In the genomic region with DNA sequence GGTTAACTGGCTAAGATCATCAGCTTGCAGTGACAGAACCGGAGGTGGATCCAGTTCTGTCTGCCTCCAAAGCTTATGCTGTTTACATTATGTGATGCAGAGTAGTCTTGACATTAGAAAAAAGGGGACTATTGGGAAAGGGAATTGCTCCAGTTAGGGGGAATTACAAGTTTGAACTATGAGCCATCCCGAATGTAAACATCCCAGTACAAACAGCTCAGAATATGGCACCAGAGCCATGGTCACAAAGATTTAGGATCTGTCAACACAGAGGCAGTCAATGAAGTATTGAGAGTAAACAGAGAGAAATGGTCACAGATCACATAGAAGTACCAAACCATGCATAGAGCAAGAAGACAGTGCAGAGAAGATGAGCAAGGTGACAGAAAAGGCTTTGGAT, we compare ENCODE assay signal across 1 cellular context.
A peak's percentile ranks its signal among the peaks of the same experiment; 100 is the strongest.
TF ChIP-seq lines count a peak whose summit lies in the region.

No MANE protein-coding gene starts in this region.

TF ChIP-seq in HepG2, 621 proteins besides CTCF, POLR2A, EP300 and RAD21 (continued from another document and continues in another):
- TF ChIP-seq, protein P1, sequence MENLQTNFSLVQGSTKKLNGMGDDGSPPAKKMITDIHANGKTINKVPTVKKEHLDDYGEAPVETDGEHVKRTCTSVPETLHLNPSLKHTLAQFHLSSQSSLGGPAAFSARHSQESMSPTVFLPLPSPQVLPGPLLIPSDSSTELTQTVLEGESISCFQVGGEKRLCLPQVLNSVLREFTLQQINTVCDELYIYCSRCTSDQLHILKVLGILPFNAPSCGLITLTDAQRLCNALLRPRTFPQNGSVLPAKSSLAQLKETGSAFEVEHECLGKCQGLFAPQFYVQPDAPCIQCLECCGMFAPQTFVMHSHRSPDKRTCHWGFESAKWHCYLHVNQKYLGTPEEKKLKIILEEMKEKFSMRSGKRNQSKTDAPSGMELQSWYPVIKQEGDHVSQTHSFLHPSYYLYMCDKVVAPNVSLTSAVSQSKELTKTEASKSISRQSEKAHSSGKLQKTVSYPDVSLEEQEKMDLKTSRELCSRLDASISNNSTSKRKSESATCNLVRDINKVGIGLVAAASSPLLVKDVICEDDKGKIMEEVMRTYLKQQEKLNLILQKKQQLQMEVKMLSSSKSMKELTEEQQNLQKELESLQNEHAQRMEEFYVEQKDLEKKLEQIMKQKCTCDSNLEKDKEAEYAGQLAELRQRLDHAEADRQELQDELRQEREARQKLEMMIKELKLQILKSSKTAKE (CRISPR knock-in tag; IDR thresholded peaks at IDR 0.05; ENCODE audit: borderline replicate concordance) = peak; percentile 89
- 0 out of 2 replicates have a peak, but pooled peaks have one; percentile 71 for TF ChIP-seq ZFP37 (CRISPR knock-in tag; IDR thresholded peaks at IDR 0.05; ENCODE audit: borderline replicate concordance)
- TF ChIP-seq, protein P2, sequence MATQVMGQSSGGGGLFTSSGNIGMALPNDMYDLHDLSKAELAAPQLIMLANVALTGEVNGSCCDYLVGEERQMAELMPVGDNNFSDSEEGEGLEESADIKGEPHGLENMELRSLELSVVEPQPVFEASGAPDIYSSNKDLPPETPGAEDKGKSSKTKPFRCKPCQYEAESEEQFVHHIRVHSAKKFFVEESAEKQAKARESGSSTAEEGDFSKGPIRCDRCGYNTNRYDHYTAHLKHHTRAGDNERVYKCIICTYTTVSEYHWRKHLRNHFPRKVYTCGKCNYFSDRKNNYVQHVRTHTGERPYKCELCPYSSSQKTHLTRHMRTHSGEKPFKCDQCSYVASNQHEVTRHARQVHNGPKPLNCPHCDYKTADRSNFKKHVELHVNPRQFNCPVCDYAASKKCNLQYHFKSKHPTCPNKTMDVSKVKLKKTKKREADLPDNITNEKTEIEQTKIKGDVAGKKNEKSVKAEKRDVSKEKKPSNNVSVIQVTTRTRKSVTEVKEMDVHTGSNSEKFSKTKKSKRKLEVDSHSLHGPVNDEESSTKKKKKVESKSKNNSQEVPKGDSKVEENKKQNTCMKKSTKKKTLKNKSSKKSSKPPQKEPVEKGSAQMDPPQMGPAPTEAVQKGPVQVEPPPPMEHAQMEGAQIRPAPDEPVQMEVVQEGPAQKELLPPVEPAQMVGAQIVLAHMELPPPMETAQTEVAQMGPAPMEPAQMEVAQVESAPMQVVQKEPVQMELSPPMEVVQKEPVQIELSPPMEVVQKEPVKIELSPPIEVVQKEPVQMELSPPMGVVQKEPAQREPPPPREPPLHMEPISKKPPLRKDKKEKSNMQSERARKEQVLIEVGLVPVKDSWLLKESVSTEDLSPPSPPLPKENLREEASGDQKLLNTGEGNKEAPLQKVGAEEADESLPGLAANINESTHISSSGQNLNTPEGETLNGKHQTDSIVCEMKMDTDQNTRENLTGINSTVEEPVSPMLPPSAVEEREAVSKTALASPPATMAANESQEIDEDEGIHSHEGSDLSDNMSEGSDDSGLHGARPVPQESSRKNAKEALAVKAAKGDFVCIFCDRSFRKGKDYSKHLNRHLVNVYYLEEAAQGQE (IDR thresholded peaks at IDR 0.05; ENCODE audit: borderline replicate concordance in 1 of 2, low read depth in 1 of 2, low read length in 2 of 2) = peak in 1 of 2 experiments; percentile 82; a peak in 2 of 4 replicates
- TF ChIP-seq, protein P3, sequence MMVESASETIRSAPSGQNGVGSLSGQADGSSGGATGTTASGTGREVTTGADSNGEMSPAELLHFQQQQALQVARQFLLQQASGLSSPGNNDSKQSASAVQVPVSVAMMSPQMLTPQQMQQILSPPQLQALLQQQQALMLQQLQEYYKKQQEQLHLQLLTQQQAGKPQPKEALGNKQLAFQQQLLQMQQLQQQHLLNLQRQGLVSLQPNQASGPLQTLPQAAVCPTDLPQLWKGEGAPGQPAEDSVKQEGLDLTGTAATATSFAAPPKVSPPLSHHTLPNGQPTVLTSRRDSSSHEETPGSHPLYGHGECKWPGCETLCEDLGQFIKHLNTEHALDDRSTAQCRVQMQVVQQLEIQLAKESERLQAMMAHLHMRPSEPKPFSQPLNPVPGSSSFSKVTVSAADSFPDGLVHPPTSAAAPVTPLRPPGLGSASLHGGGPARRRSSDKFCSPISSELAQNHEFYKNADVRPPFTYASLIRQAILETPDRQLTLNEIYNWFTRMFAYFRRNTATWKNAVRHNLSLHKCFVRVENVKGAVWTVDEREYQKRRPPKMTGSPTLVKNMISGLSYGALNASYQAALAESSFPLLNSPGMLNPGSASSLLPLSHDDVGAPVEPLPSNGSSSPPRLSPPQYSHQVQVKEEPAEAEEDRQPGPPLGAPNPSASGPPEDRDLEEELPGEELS (CRISPR knock-in tag; IDR thresholded peaks at IDR 0.05) = peak; percentile 99
- peak; percentile 75 for TF ChIP-seq ATF1 (CRISPR knock-in tag; IDR thresholded peaks at IDR 0.05)
- TF ChIP-seq MAZ (IDR thresholded peaks at IDR 0.05; ENCODE audit: borderline replicate concordance, low read depth, low read length) = no peak
- peak; percentile 35; the same call in 1 of the 2 replicates for TF ChIP-seq MAZ (CRISPR knock-in tag; IDR thresholded peaks at IDR 0.05; ENCODE audit: low read depth)
- peak; percentile 99 for TF ChIP-seq FOXK2 (IDR thresholded peaks at IDR 0.05)
- no peak for TF ChIP-seq STAT5B (CRISPR knock-in tag; IDR thresholded peaks at IDR 0.05)
- peak; percentile 88 for TF ChIP-seq TBL1XR1 (IDR thresholded peaks at IDR 0.05; ENCODE audit: borderline replicate concordance, low read length, partially characterized antibody)
- TF ChIP-seq U2AF2 (IDR thresholded peaks at IDR 0.05; ENCODE audit: low read depth, low read length) = no peak
- TF ChIP-seq ZFP41 (CRISPR knock-in tag; IDR thresholded peaks at IDR 0.05; ENCODE audit: borderline replicate concordance) = no peak
- TF ChIP-seq TBX2 (CRISPR knock-in tag; IDR thresholded peaks at IDR 0.05; ENCODE audit: borderline replicate concordance) = peak; percentile 98
- no peak for TF ChIP-seq MED13 (CRISPR knock-in tag; IDR thresholded peaks at IDR 0.05)
- peak; percentile 83; the same call in 1 of the 2 replicates for TF ChIP-seq SMAD3 (CRISPR knock-in tag; IDR thresholded peaks at IDR 0.05)
- peak; percentile 97 for TF ChIP-seq MEIS2 (CRISPR knock-in tag; IDR thresholded peaks at IDR 0.05)
- TF ChIP-seq HNF4G (IDR thresholded peaks at IDR 0.05; ENCODE audit: borderline replicate concordance, low read depth, low read length) = peak; percentile 71; the same call in 1 of the 2 replicates
- TF ChIP-seq HNF4G (CRISPR knock-in tag; IDR thresholded peaks at IDR 0.05; ENCODE audit: borderline replicate concordance, low read depth) = peak; percentile 82; the same call in 1 of the 2 replicates
- TF ChIP-seq JUND (CRISPR knock-in tag; IDR thresholded peaks at IDR 0.05) = peak; percentile 91
- TF ChIP-seq DPF2 (CRISPR knock-in tag; IDR thresholded peaks at IDR 0.05; ENCODE audit: borderline replicate concordance, low read depth) = peak; percentile 94
- TF ChIP-seq, protein P4, sequence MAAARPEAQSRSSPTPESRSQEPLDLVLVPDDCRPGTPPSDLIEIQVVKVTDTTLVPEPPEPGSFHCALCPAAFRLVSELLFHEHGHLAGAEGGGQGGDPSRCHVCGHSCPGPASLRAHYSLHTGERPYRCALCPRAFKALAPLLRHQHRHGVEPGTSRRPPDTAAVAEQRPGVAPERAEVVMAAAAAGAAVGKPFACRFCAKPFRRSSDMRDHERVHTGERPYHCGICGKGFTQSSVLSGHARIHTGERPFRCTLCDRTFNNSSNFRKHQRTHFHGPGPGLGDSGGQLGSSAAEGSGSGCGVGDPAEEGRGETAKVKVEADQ (CRISPR knock-in tag; IDR thresholded peaks at IDR 0.05; ENCODE audit: borderline replicate concordance) = peak; percentile 48; the same call in 1 of the 2 replicates
- TF ChIP-seq ZNF121 (CRISPR knock-in tag; IDR thresholded peaks at IDR 0.05) = no peak
- TF ChIP-seq, protein P5, sequence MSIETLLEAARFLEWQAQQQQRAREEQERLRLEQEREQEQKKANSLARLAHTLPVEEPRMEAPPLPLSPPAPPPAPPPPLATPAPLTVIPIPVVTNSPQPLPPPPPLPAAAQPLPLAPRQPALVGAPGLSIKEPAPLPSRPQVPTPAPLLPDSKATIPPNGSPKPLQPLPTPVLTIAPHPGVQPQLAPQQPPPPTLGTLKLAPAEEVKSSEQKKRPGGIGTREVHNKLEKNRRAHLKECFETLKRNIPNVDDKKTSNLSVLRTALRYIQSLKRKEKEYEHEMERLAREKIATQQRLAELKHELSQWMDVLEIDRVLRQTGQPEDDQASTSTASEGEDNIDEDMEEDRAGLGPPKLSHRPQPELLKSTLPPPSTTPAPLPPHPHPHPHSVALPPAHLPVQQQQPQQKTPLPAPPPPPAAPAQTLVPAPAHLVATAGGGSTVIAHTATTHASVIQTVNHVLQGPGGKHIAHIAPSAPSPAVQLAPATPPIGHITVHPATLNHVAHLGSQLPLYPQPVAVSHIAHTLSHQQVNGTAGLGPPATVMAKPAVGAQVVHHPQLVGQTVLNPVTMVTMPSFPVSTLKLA (IDR thresholded peaks at IDR 0.05) = peak; percentile 56
- TF ChIP-seq SNRNP70 (IDR thresholded peaks at IDR 0.05; ENCODE audit: low read depth, low read length) = no peak
- no peak for TF ChIP-seq ZBTB8A (CRISPR knock-in tag; IDR thresholded peaks at IDR 0.05; ENCODE audit: borderline replicate concordance, low read depth)
- peak; percentile 47; the same call in 1 of the 2 replicates for TF ChIP-seq ZNF160 (CRISPR knock-in tag; IDR thresholded peaks at IDR 0.05)
- TF ChIP-seq, protein P6, sequence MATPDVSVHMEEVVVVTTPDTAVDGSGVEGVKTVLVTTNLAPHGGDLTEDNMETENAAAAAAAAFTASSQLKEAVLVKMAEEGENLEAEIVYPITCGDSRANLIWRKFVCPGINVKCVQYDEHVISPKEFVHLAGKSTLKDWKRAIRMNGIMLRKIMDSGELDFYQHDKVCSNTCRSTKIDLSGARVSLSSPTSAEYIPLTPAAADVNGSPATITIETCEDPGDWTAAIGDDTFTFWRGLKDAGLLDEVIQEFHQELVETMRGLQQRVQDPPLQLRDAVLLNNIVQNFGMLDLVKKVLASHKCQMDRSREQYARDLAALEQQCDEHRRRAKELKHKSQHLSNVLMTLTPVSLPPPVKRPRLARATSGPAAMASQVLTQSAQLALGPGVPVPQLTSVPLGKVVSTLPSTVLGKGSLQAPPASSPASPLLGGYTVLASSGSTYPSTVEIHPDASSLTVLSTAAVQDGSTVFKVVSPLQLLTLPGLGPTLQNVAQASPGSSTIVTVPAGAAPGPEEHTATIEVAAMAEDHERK (CRISPR knock-in tag; IDR thresholded peaks at IDR 0.05; ENCODE audit: low read depth) = no peak; the same call in 1 of the 2 replicates
- no peak; the same call in 1 of the 2 replicates for TF ChIP-seq ZNF205 (CRISPR knock-in tag; IDR thresholded peaks at IDR 0.05)
- TF ChIP-seq NCOA5 (CRISPR knock-in tag; IDR thresholded peaks at IDR 0.05) = no peak
- TF ChIP-seq, protein P7, sequence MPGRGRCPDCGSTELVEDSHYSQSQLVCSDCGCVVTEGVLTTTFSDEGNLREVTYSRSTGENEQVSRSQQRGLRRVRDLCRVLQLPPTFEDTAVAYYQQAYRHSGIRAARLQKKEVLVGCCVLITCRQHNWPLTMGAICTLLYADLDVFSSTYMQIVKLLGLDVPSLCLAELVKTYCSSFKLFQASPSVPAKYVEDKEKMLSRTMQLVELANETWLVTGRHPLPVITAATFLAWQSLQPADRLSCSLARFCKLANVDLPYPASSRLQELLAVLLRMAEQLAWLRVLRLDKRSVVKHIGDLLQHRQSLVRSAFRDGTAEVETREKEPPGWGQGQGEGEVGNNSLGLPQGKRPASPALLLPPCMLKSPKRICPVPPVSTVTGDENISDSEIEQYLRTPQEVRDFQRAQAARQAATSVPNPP (CRISPR knock-in tag; IDR thresholded peaks at IDR 0.05) = peak; percentile 97
- peak; percentile 58; the same call in 1 of the 2 replicates for TF ChIP-seq ZNF256 (CRISPR knock-in tag; conservative IDR thresholded peaks at IDR 0.05)
- peak; percentile 53; the same call in 1 of the 2 replicates for TF ChIP-seq SMC3 (IDR thresholded peaks at IDR 0.05; ENCODE audit: low read length)
- no peak; the same call in 1 of the 2 replicates for TF ChIP-seq KDM3A (CRISPR knock-in tag; IDR thresholded peaks at IDR 0.05; ENCODE audit: low read depth)
- no peak for TF ChIP-seq ZNF510 (CRISPR knock-in tag; IDR thresholded peaks at IDR 0.05; ENCODE audit: low read depth)
- TF ChIP-seq TMF1 (CRISPR knock-in tag; IDR thresholded peaks at IDR 0.05; ENCODE audit: low read depth) = 0 out of 2 replicates have a peak, but pooled peaks have one; percentile 54
- TF ChIP-seq ZNF530 (CRISPR knock-in tag; IDR thresholded peaks at IDR 0.05; ENCODE audit: low read depth) = no peak
- peak; percentile 27; the same call in 1 of the 2 replicates for TF ChIP-seq KLF11 (CRISPR knock-in tag; IDR thresholded peaks at IDR 0.05)
- no peak for TF ChIP-seq NFE2L1 (CRISPR knock-in tag; IDR thresholded peaks at IDR 0.05; ENCODE audit: borderline replicate concordance)
- TF ChIP-seq, protein P8, sequence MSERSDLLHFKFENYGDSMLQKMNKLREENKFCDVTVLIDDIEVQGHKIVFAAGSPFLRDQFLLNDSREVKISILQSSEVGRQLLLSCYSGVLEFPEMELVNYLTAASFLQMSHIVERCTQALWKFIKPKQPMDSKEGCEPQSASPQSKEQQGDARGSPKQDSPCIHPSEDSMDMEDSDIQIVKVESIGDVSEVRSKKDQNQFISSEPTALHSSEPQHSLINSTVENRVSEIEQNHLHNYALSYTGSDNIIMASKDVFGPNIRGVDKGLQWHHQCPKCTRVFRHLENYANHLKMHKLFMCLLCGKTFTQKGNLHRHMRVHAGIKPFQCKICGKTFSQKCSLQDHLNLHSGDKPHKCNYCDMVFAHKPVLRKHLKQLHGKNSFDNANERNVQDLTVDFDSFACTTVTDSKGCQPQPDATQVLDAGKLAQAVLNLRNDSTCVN (CRISPR knock-in tag; IDR thresholded peaks at IDR 0.05; ENCODE audit: borderline replicate concordance) = no peak
- TF ChIP-seq, protein P9, sequence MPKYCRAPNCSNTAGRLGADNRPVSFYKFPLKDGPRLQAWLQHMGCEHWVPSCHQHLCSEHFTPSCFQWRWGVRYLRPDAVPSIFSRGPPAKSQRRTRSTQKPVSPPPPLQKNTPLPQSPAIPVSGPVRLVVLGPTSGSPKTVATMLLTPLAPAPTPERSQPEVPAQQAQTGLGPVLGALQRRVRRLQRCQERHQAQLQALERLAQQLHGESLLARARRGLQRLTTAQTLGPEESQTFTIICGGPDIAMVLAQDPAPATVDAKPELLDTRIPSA (CRISPR knock-in tag; IDR thresholded peaks at IDR 0.05; ENCODE audit: borderline replicate concordance) = no peak
- no peak for TF ChIP-seq KDM5B (CRISPR knock-in tag; IDR thresholded peaks at IDR 0.05; ENCODE audit: borderline replicate concordance)
- TF ChIP-seq ZNF501 (CRISPR knock-in tag; IDR thresholded peaks at IDR 0.05) = peak; percentile 34; the same call in 1 of the 2 replicates
- TF ChIP-seq FOXP1 (IDR thresholded peaks at IDR 0.05) = peak; percentile 96
- TF ChIP-seq FOXP1 (CRISPR knock-in tag; IDR thresholded peaks at IDR 0.05) = peak; percentile 97
- TF ChIP-seq, protein P10, sequence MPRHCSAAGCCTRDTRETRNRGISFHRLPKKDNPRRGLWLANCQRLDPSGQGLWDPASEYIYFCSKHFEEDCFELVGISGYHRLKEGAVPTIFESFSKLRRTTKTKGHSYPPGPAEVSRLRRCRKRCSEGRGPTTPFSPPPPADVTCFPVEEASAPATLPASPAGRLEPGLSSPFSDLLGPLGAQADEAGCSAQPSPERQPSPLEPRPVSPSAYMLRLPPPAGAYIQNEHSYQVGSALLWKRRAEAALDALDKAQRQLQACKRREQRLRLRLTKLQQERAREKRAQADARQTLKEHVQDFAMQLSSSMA (CRISPR knock-in tag; IDR thresholded peaks at IDR 0.05) = no peak
- peak; percentile 89 for TF ChIP-seq ZNF331 (CRISPR knock-in tag; IDR thresholded peaks at IDR 0.05)
